Comparison of ENCODE assay signal across 11 cellular contexts in genomic region chr1:112905420-112906154, GRCh38. TPM values are rescaled to one million over a fixed set of nuclear protein-coding genes. Genes with fewer than 3 reads are reported as not detected.
DNase-seq lines count a peak whose midpoint lies in the region; ATAC-seq and TF ChIP-seq lines count a peak whose summit lies in the region.
"Had no signal": no experiment of that assay in that cellular context is flagged by ENCODE, and none has a peak within 500 bp of the region (broad histone marks: within the 10 kb centered on the region; RNA-seq: fewer than 3 reads in every experiment).

No MANE protein-coding gene starts in this region.

- dilution Hi-C loops in mammary epithelial cell (cut with HindIII; ENCODE audit: low sequenced_read_pairs) = no loop called here

- WGBS in mammary epithelial cell (ENCODE audit: low coverage, missing lambda C conversion rate) = 94% methylated on average over 8 of the region's 8 CpGs
- 44 to 49% methylated on average over 6 to 8 of the region's 8 CpGs for WGBS in transverse colon (ENCODE audit: low coverage in 1 of 2), 2 donors

- TF ChIP-seq CTCF in mammary epithelial cell (conservative IDR thresholded peaks at IDR 0.05 in 1 of 2, IDR thresholded peaks at IDR 0.05 in 1 of 2; ENCODE audit: extremely low read depth in 1 of 2, insufficient read depth in 1 of 2, low read depth in 1 of 2, low read length in 2 of 2) = no peak
- no peak for TF ChIP-seq CTCF in transverse colon (IDR thresholded peaks at IDR 0.05)

- CTCF ChIA-PET in activated naive CD4-positive, alpha-beta T cell treated with anti-CD3 and anti-CD28 coated beads, Interleukin-2, amount 10 ng/mL, durations not matched to agents 7 days and 5 days (lab: Charles Lee) = interaction anchor here (0.8 to 1.1 kb wide), 2 partner anchors 26 to 167 kb away, joined by 3 to 4 read pairs; no protein-coding TSS in a partner anchor
- CTCF ChIA-PET in mammary epithelial cell (lab: Charles Lee; ENCODE audit: low non-redundant PET) = interaction anchor here (0.7 kb wide), 1 partner anchor 96 kb away, joined by 5 read pairs; no protein-coding TSS in a partner anchor

- H3K4me2 ChIP-seq in mammary epithelial cell (ENCODE audit: insufficient read depth, low read depth, low read length) = peak overlapping the region; percentile 61

- ATAC-seq in left colon (peak; percentile 85), GM19452 (IDR thresholded peaks at IDR 0.05; ENCODE audit: unreplicated experiment) (no peak)

- H3K27ac ChIP-seq in mammary epithelial cell (ENCODE audit: insufficient read depth, low read depth, low read length) (peak overlapping the region; percentile 81), transverse colon (peak overlapping the region; percentile 84 to 86 (median 86))

- TF ChIP-seq EP300 in transverse colon (IDR thresholded peaks at IDR 0.05; ENCODE audit: low read depth) = no peak

- H3K4me3 Mint-ChIP-seq in activated naive CD4-positive, alpha-beta T cell treated with anti-CD3 and anti-CD28 coated beads, Interleukin-2, amount 50 U/mL, for 24 hours = peak overlapping the region; percentile 32
- no peak overlapping the region for H3K4me3 Mint-ChIP-seq in activated naive CD4-positive, alpha-beta T cell treated with anti-CD3 and anti-CD28 coated beads, Interleukin-2, amount 10 ng/mL, durations not matched to agents 7 days and 5 days

- no peak for TF ChIP-seq POLR2A in transverse colon (IDR thresholded peaks at IDR 0.05)

- H3K36me3 ChIP-seq in mammary epithelial cell (ENCODE audit: insufficient read depth, low read length) (peaks cover 3% of the 10 kb centered on the region), transverse colon (no peaks in the 10 kb centered on the region)

- BruUV-seq in mammary epithelial cell (replicated peaks; lab: Mats Ljungman, UMichigan) = no TSS peak

- no peaks in the 10 kb centered on the region for H4K20me1 ChIP-seq in mammary epithelial cell (ENCODE audit: insufficient read depth, low read length)

- H3K9me3 ChIP-seq in mammary epithelial cell (replicated peaks; ENCODE audit: insufficient read depth, low read length) = no peaks in the 10 kb centered on the region
- H3K9me3 ChIP-seq in transverse colon = no peaks in the 10 kb centered on the region
- H3K9me3 ChIP-seq: BE2C had no signal

- H3K4me1 ChIP-seq in mammary epithelial cell (ENCODE audit: insufficient read depth, low read length) (peaks cover 51% of the 10 kb centered on the region), transverse colon (peaks cover 6 to 36% (median 21%) of the 10 kb centered on the region in 4 donors)
- H3K4me1 ChIP-seq: BE2C had no signal

- no peak overlapping the region for H2AFZ ChIP-seq in mammary epithelial cell (ENCODE audit: low read depth, low read length)

- H3K4me3 ChIP-seq in mammary epithelial cell (replicated peaks in 1 of 3; ENCODE audit: insufficient read depth in 1 of 3, low read depth in 2 of 3, low read length in 3 of 3) (no peak overlapping the region), transverse colon (peak overlapping the region in 1 of 4 donors; percentile 29)

- peaks cover 15% of the 10 kb centered on the region for H3K79me2 ChIP-seq in mammary epithelial cell (ENCODE audit: insufficient read depth, low read length)

- H3K9me3 Mint-ChIP-seq in activated naive CD4-positive, alpha-beta T cell treated with anti-CD3 and anti-CD28 coated beads, Interleukin-2, amount 50 U/mL, for 24 hours = no peaks in the 10 kb centered on the region
- H3K9me3 Mint-ChIP-seq in activated naive CD4-positive, alpha-beta T cell treated with anti-CD3 and anti-CD28 coated beads, Interleukin-2, amount 10 ng/mL, durations not matched to agents 7 days and 5 days = no peaks in the 10 kb centered on the region
- H3K9me3 Mint-ChIP-seq: activated naive CD4-positive, alpha-beta T cell treated with anti-CD3 and anti-CD28 coated beads, Interleukin-2, amount 50 U/mL, for 72 hours had no signal

- peak overlapping the region; percentile 19 for H3K27ac Mint-ChIP-seq in activated naive CD4-positive, alpha-beta T cell treated with anti-CD3 and anti-CD28 coated beads, Interleukin-2, amount 50 U/mL, for 24 hours
- no peak overlapping the region for H3K27ac Mint-ChIP-seq in activated naive CD4-positive, alpha-beta T cell treated with anti-CD3 and anti-CD28 coated beads, Interleukin-2, amount 10 ng/mL, durations not matched to agents 7 days and 5 days

- H3K27me3 Mint-ChIP-seq in activated naive CD4-positive, alpha-beta T cell treated with anti-CD3 and anti-CD28 coated beads, Interleukin-2, amount 50 U/mL, for 24 hours = no peaks in the 10 kb centered on the region
- no peaks in the 10 kb centered on the region for H3K27me3 Mint-ChIP-seq in activated naive CD4-positive, alpha-beta T cell treated with anti-CD3 and anti-CD28 coated beads, Interleukin-2, amount 10 ng/mL, durations not matched to agents 7 days and 5 days

- in situ Hi-C loops in mammary epithelial cell (cut with MboI; ENCODE audit: low sequenced_read_pairs in 2 of 2) (no loop called here), transverse colon (cut with MboI; ENCODE audit: low pct_ligation_motif_present in 1 of 4, low pct_unique_long_range_greater_than_20kb in 1 of 4, low sequenced_read_pairs in 3 of 4) (no loop called here)

- H3K27me3 ChIP-seq in mammary epithelial cell (ENCODE audit: insufficient read depth, low read length) = no peaks in the 10 kb centered on the region
- H3K27me3 ChIP-seq in transverse colon = no peaks in the 10 kb centered on the region
- H3K27me3 ChIP-seq: BE2C had no signal

- peaks cover 1% of the 10 kb centered on the region for H3K36me3 Mint-ChIP-seq in activated naive CD4-positive, alpha-beta T cell treated with anti-CD3 and anti-CD28 coated beads, Interleukin-2, amount 50 U/mL, for 24 hours
- H3K36me3 Mint-ChIP-seq in activated naive CD4-positive, alpha-beta T cell treated with anti-CD3 and anti-CD28 coated beads, Interleukin-2, amount 10 ng/mL, durations not matched to agents 7 days and 5 days = peaks cover 4% of the 10 kb centered on the region
- H3K36me3 Mint-ChIP-seq: activated naive CD4-positive, alpha-beta T cell treated with anti-CD3 and anti-CD28 coated beads, Interleukin-2, amount 50 U/mL, for 72 hours had no signal

- no peak for DNase-seq in activated naive CD4-positive, alpha-beta T cell treated with anti-CD3 and anti-CD28 coated beads, Interleukin-2, amount 10 ng/mL, durations not matched to agents 7 days and 5 days
- DNase-seq in mammary epithelial cell = no peak
- peak; percentile 58 to 75 for DNase-seq in left colon
- DNase-seq in transverse colon = peak; percentile 74
- DNase-seq in activated effector memory CD4-positive, alpha-beta T cell treated with anti-CD3 and anti-CD28 coated beads, Interleukin-2, amount 50 U/mL, for 16 hours = no peak
- DNase-seq in DMS 273 (lab: John Stamatoyannopoulos, UW; ENCODE audit: unreplicated experiment) = no peak
- DNase-seq: BE2C, NCI-H1417 treated with DMSO at 0.1 percent for 48 hours had no signal

- peaks cover 23% of the 10 kb centered on the region for H3K4me1 Mint-ChIP-seq in activated naive CD4-positive, alpha-beta T cell treated with anti-CD3 and anti-CD28 coated beads, Interleukin-2, amount 50 U/mL, for 24 hours
- peaks cover 22% of the 10 kb centered on the region for H3K4me1 Mint-ChIP-seq in activated naive CD4-positive, alpha-beta T cell treated with anti-CD3 and anti-CD28 coated beads, Interleukin-2, amount 10 ng/mL, durations not matched to agents 7 days and 5 days

- intact Hi-C loops in mammary epithelial cell (cut with micrococcal nuclease) = loop anchor here (1.0 to 2.0 kb wide), 2 partner anchors 25 to 50 kb away; no protein-coding TSS in a partner anchor
- intact Hi-C loops in left colon (cut with DNase I, micrococcal nuclease) = no loop called here
- intact Hi-C loops in transverse colon (cut with DNase I; ENCODE audit: low total_unique reads) = loop anchor here (5.0 kb wide), 1 partner anchor 1292 kb away; no protein-coding TSS in a partner anchor

- H3K9ac ChIP-seq in mammary epithelial cell (ENCODE audit: insufficient read depth, low read length) = peak overlapping the region; percentile 23

RNA-seq across cellular contexts. Expression of gene SLC16A1, which starts 50.4 kb away (rescaled TPM):
- 100 to 1,000 TPM; 167 to 239 TPM for total RNA-seq in mammary epithelial cell
- 186 TPM for polyA plus RNA-seq in mammary epithelial cell
- polyA minus RNA-seq in mammary epithelial cell = 497 TPM
- 100 to 1,000 TPM in 1 of 2 donors, 10 to 100 TPM in 1; 83.3 to 121 TPM for total RNA-seq in left colon
- 100 to 1,000 TPM in 2 of 4 donors, 10 to 100 TPM in 2; 21.5 to 177 (median 109) TPM for total RNA-seq in transverse colon

Comparison
In these comparisons a context has a peak if more than half of its experiments do, and no peak if none do; other contexts are left out.
1. DNase-seq: peak in left colon (2 of 2) and transverse colon (single experiment); none in activated naive CD4-positive, alpha-beta T cell treated with anti-CD3 and anti-CD28 coated beads, Interleukin-2, amount 10 ng/mL, durations not matched to agents 7 days and 5 days (single experiment), mammary epithelial cell (single experiment), activated effector memory CD4-positive, alpha-beta T cell treated with anti-CD3 and anti-CD28 coated beads, Interleukin-2, amount 50 U/mL, for 16 hours (single experiment) and DMS 273 (single experiment).
2. intact Hi-C loops: an anchor here in mammary epithelial cell (1.0 to 2.0 kb wide) and transverse colon (5.0 kb wide); none called in left colon.